ENCODE assay signal across 8 cellular contexts in the genomic region with DNA sequence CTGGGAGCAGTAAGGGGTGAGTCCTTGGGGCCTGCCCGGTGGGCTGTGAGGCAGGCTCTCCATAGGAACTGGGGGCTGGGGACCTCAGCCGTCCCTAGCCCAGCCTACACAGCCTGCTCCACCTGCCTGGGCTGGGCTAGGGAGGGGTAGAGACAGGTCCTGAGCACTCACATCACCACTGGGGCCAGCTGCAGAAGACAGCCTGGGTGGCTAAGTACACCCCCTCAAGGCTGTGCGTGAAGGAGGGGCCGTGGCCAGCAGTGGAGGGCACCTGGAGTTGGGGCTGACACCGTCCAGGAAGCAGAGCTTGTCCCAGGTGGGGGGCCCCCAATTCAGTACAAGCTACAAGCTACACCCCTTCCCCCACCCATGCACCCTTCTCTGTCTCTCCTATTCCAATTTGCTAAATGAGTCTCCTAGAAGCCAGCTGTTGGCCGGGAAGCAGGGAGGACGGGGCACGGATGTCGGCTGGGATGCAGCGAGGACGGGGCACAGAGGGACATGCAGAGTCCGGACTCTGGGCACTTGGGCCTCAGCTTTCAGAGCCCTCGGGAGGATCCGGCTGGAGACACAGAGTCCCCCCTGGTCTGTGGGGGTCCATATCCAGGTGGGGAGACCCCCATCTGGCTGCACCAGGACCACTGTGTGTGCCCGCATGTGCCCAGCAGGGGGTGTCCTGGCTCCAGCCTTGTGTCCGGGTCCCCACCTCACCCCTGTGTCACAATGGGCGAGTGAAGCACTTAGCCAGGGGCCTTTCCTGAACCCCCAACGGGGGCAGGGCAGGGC. TPM values are rescaled to one million over a fixed set of nuclear protein-coding genes. Genes with fewer than 3 reads are reported as not detected.
DNase-seq lines count a peak whose midpoint lies in the region; ATAC-seq, FAIRE-seq and TF ChIP-seq lines count a peak whose summit lies in the region.

No MANE protein-coding gene starts in this region.

- H3F3A ChIP-seq in OCI-LY1 (ENCODE audit: insufficient read depth, low read length), result no peaks in the 10 kb centered on the region

- CTCF ChIA-PET in endothelial cell of umbilical vein (lab: Charles Lee), result interaction anchor here (1.4 to 4.2 kb wide), 3 partner anchors 12 to 107 kb away, joined by 5 to 41 read pairs (median 10); no protein-coding TSS in a partner anchor

- TF ChIP-seq CTCF in OCI-LY1 (IDR thresholded peaks at IDR 0.05; ENCODE audit: low read length), result peak; percentile 45
- TF ChIP-seq CTCF in endothelial cell of umbilical vein (IDR thresholded peaks at IDR 0.05; ENCODE audit: extremely low read depth in 1 of 2, insufficient read depth in 1 of 2, low read depth in 1 of 2, low read length in 2 of 2), result peak; percentile 44 to 65

- H3K4me2 ChIP-seq in OCI-LY1 (ENCODE audit: low read length) (peak overlapping the region; percentile 88), endothelial cell of umbilical vein (ENCODE audit: insufficient read depth, low read length) (no peak overlapping the region)

- H3K79me2 ChIP-seq in OCI-LY1 (ENCODE audit: insufficient read depth, low read length) (no peaks in the 10 kb centered on the region), endothelial cell of umbilical vein (ENCODE audit: control insufficient read depth, insufficient read depth, low read length) (no peaks in the 10 kb centered on the region)

- BruUV-seq in endothelial cell of umbilical vein (replicated peaks; lab: Mats Ljungman, UMichigan), result no TSS peak

- peaks cover 23% of the 10 kb centered on the region for H3K4me1 ChIP-seq in OCI-LY1 (ENCODE audit: insufficient read depth, low read length, severe bottlenecking)
- peaks cover 10% of the 10 kb centered on the region for H3K4me1 ChIP-seq in endothelial cell of umbilical vein (ENCODE audit: control insufficient read depth, extremely low read depth, insufficient read depth, low read length)

- no peaks in the 10 kb centered on the region for H4K20me1 ChIP-seq in OCI-LY1 (ENCODE audit: insufficient read depth, low read length)
- no peaks in the 10 kb centered on the region for H4K20me1 ChIP-seq in endothelial cell of umbilical vein (replicated peaks; ENCODE audit: control insufficient read depth, extremely low read depth, insufficient read depth, low read length)

- no peaks in the 10 kb centered on the region for H3K9me3 ChIP-seq in OCI-LY1 (ENCODE audit: low read length)
- H3K9me3 ChIP-seq in endothelial cell of umbilical vein (replicated peaks; ENCODE audit: control insufficient read depth, insufficient read depth, low read length), result no peaks in the 10 kb centered on the region

- POLR2A ChIA-PET in endothelial cell of umbilical vein (lab: Charles Lee), result no interaction called here

- no peak overlapping the region for H2AFZ ChIP-seq in OCI-LY1 (ENCODE audit: low read length)
- H2AFZ ChIP-seq in endothelial cell of umbilical vein (ENCODE audit: low read depth, low read length), result no peak overlapping the region

- no peaks in the 10 kb centered on the region for H3K9me3 Mint-ChIP-seq in stimulated activated memory B cell treated with anti-CD40 and anti-IgM and Interleukin-4, amounts not matched to agents 10 μg/mL and 1 μg/mL and 100 μg/mL, for 72 hours

- H3K4me3 Mint-ChIP-seq in stimulated activated memory B cell treated with anti-CD40 and anti-IgM and Interleukin-4, amounts not matched to agents 10 μg/mL and 1 μg/mL and 100 μg/mL, for 72 hours, result no peak overlapping the region

- ATAC-seq in stimulated activated memory B cell treated with anti-CD40 and anti-IgM and Interleukin-4, amounts not matched to agents 10 μg/mL and 1 μg/mL and 100 μg/mL, for 72 hours, result no peak

- no peaks in the 10 kb centered on the region for H3K9me2 ChIP-seq in OCI-LY1 (ENCODE audit: low read depth, low read length)

- H3K27ac ChIP-seq in OCI-LY1 (ENCODE audit: low read depth, low read length, poor library complexity, severe bottlenecking) (peak overlapping the region; percentile 55), endothelial cell of umbilical vein (ENCODE audit: insufficient read depth, low read depth, low read length) (no peak overlapping the region)

- no peaks in the 10 kb centered on the region for H3K9me1 ChIP-seq in endothelial cell of umbilical vein (replicated peaks; ENCODE audit: control insufficient read depth, extremely low read depth, insufficient read depth, low read length)

- DNase-seq in SKM-1 treated with dmso at 0.1 percent for 144 hours (lab: John Stamatoyannopoulos, UW; ENCODE audit: unreplicated experiment) (peak; percentile 15), SKM-1 (lab: John Stamatoyannopoulos, UW; ENCODE audit: unreplicated experiment) (no peak), endothelial cell of umbilical vein (ENCODE audit: low read depth, low spot score) (no peak), epidermal melanocyte (ENCODE audit: insufficient read length, low spot score) (no peak), putamen (ENCODE audit: low spot score) (no peak), amniotic stem cell (lab: John Stamatoyannopoulos, UW) (no peak)

- no peaks in the 10 kb centered on the region; the same call in 1 of the 2 replicates for H3K36me3 ChIP-seq in OCI-LY1 (ENCODE audit: insufficient read depth, low read length)
- no peaks in the 10 kb centered on the region for H3K36me3 ChIP-seq in endothelial cell of umbilical vein (ENCODE audit: control insufficient read depth in 2 of 2, extremely low read depth in 1 of 2, insufficient read depth in 2 of 2, low read length in 2 of 2)

- peak overlapping the region; percentile 93 for H3K27ac Mint-ChIP-seq in stimulated activated memory B cell treated with anti-CD40 and anti-IgM and Interleukin-4, amounts not matched to agents 10 μg/mL and 1 μg/mL and 100 μg/mL, for 72 hours

- H3K9ac ChIP-seq in OCI-LY1 (ENCODE audit: low read length), result peak overlapping the region; percentile 73
- H3K9ac ChIP-seq in endothelial cell of umbilical vein (replicated peaks; ENCODE audit: extremely low read depth, insufficient read depth, low read length), result no peak overlapping the region

- TF ChIP-seq POLR2A in endothelial cell of umbilical vein (IDR thresholded peaks at IDR 0.05; ENCODE audit: low read depth, low read length), result no peak

- intact Hi-C loops in endothelial cell of umbilical vein (cut with micrococcal nuclease), result loop anchor here (2.0 to 5.0 kb wide), 2 partner anchors 14 to 257 kb away; partner anchors contain the start of genes HES4 and UBE2J2

- dilution Hi-C loops in endothelial cell of umbilical vein (cut with MboI; ENCODE audit: extremely low pct_ligation_motif_present, low sequenced_read_pairs), result no loop called here

- peaks cover 26% of the 10 kb centered on the region for H3K4me1 Mint-ChIP-seq in stimulated activated memory B cell treated with anti-CD40 and anti-IgM and Interleukin-4, amounts not matched to agents 10 μg/mL and 1 μg/mL and 100 μg/mL, for 72 hours

- no peaks in the 10 kb centered on the region for H3K27me3 Mint-ChIP-seq in stimulated activated memory B cell treated with anti-CD40 and anti-IgM and Interleukin-4, amounts not matched to agents 10 μg/mL and 1 μg/mL and 100 μg/mL, for 72 hours

- H3K27me3 ChIP-seq in OCI-LY1 (ENCODE audit: insufficient read depth, low read length) (no peaks in the 10 kb centered on the region), endothelial cell of umbilical vein (ENCODE audit: control insufficient read depth in 2 of 2, insufficient read depth in 2 of 2, low read length in 2 of 2) (no peaks in the 10 kb centered on the region)

- FAIRE-seq in endothelial cell of umbilical vein (lab: Jason Lieb, UNC), result no peak

- no peaks in the 10 kb centered on the region for H3K36me3 Mint-ChIP-seq in stimulated activated memory B cell treated with anti-CD40 and anti-IgM and Interleukin-4, amounts not matched to agents 10 μg/mL and 1 μg/mL and 100 μg/mL, for 72 hours

- H3K4me3 ChIP-seq in OCI-LY1 (ENCODE audit: low read depth, low read length, poor library complexity, severe bottlenecking) (peak overlapping the region; percentile 80), endothelial cell of umbilical vein (replicated peaks in 1 of 3; ENCODE audit: insufficient read depth in 1 of 3, low read depth in 1 of 3, low read length in 3 of 3) (no peak overlapping the region)

RNA-seq across cellular contexts. Expression of gene ISG15, which starts 1.8 kb away (rescaled TPM):
- 44.6 and 47.6 TPM in 2 replicates for total RNA-seq in endothelial cell of umbilical vein
- 154 and 220 TPM in 2 replicates for polyA plus RNA-seq in endothelial cell of umbilical vein
- polyA plus RNA-seq in endothelial cell of umbilical vein (2011; cell fraction: cytosol; rRNA removed), result 57.5 and 90.1 TPM in 2 replicates
- 19.9 and 21.4 TPM in 2 replicates for polyA plus RNA-seq in endothelial cell of umbilical vein (2011; cell fraction: nucleus; rRNA removed)
- 63.6 and 84.9 TPM in 2 replicates for polyA plus RNA-seq in endothelial cell of umbilical vein (2012)
- 24.4 and 32.6 TPM in 2 replicates for polyA minus RNA-seq in endothelial cell of umbilical vein
- polyA minus RNA-seq in endothelial cell of umbilical vein (2011; cell fraction: cytosol; rRNA and poly(A)+ RNA removed), result 23.7 TPM
- polyA minus RNA-seq in endothelial cell of umbilical vein (2011; cell fraction: nucleus; rRNA and poly(A)+ RNA removed), result 3.4 and 8.0 TPM in 2 replicates

RNA-seq across cellular contexts. Expression of gene AGRN, which starts 4.8 kb away (rescaled TPM):
- total RNA-seq in endothelial cell of umbilical vein, result 67.8 and 75.6 TPM in 2 replicates
- polyA plus RNA-seq in endothelial cell of umbilical vein, result 66.6 and 78.9 TPM in 2 replicates
- polyA plus RNA-seq in endothelial cell of umbilical vein (2011; cell fraction: cytosol; rRNA removed), result 37.4 and 54.0 TPM in 2 replicates
- polyA plus RNA-seq in endothelial cell of umbilical vein (2011; cell fraction: nucleus; rRNA removed), result 180 and 187 TPM in 2 replicates
- polyA plus RNA-seq in endothelial cell of umbilical vein (2012), result 59.5 and 122 TPM in 2 replicates
- polyA minus RNA-seq in endothelial cell of umbilical vein, result 54.3 and 61.2 TPM in 2 replicates
- 32.9 TPM for polyA minus RNA-seq in endothelial cell of umbilical vein (2011; cell fraction: cytosol; rRNA and poly(A)+ RNA removed)
- polyA minus RNA-seq in endothelial cell of umbilical vein (2011; cell fraction: nucleus; rRNA and poly(A)+ RNA removed), result 40.7 and 70.5 TPM in 2 replicates

RNA-seq across cellular contexts. Expression of gene HES4, which starts 15.2 kb away (rescaled TPM):
- 32.0 and 37.6 TPM in 2 replicates for total RNA-seq in endothelial cell of umbilical vein
- polyA plus RNA-seq in endothelial cell of umbilical vein, result 30.5 and 50.6 TPM in 2 replicates
- 6.8 and 11.8 TPM in 2 replicates for polyA plus RNA-seq in endothelial cell of umbilical vein (2011; cell fraction: cytosol; rRNA removed)
- polyA plus RNA-seq in endothelial cell of umbilical vein (2011; cell fraction: nucleus; rRNA removed), result 54.2 and 66.1 TPM in 2 replicates
- polyA plus RNA-seq in endothelial cell of umbilical vein (2012), result 3.1 and 11.3 TPM in 2 replicates
- polyA minus RNA-seq in endothelial cell of umbilical vein, result 2.1 and 2.5 TPM in 2 replicates
- 26.1 TPM for polyA minus RNA-seq in endothelial cell of umbilical vein (2011; cell fraction: cytosol; rRNA and poly(A)+ RNA removed)
- 9.2 and 33.1 TPM in 2 replicates for polyA minus RNA-seq in endothelial cell of umbilical vein (2011; cell fraction: nucleus; rRNA and poly(A)+ RNA removed)

RNA-seq across cellular contexts. Expression of gene PERM1, which starts 33.2 kb away (rescaled TPM):
- not detected in 2 replicates for total RNA-seq in endothelial cell of umbilical vein
- polyA plus RNA-seq in endothelial cell of umbilical vein, result not detected in 2 replicates
- not detected in 2 replicates for polyA plus RNA-seq in endothelial cell of umbilical vein (2011; cell fraction: cytosol; rRNA removed)
- not detected in 2 replicates for polyA plus RNA-seq in endothelial cell of umbilical vein (2011; cell fraction: nucleus; rRNA removed)
- polyA plus RNA-seq in endothelial cell of umbilical vein (2012), result 0.46 and 0.52 TPM in 2 replicates
- 0.13 TPM in 1 of 2 replicates, not detected in the other for polyA minus RNA-seq in endothelial cell of umbilical vein
- not detected for polyA minus RNA-seq in endothelial cell of umbilical vein (2011; cell fraction: cytosol; rRNA and poly(A)+ RNA removed)
- polyA minus RNA-seq in endothelial cell of umbilical vein (2011; cell fraction: nucleus; rRNA and poly(A)+ RNA removed), result not detected in 2 replicates

RNA-seq across cellular contexts. Expression of gene PLEKHN1, which starts 48.8 kb away (rescaled TPM):
- total RNA-seq in endothelial cell of umbilical vein, result 0.48 and 0.88 TPM in 2 replicates
- polyA plus RNA-seq in endothelial cell of umbilical vein, result 0.29 and 0.35 TPM in 2 replicates
- polyA plus RNA-seq in endothelial cell of umbilical vein (2011; cell fraction: cytosol; rRNA removed), result 0.13 and 0.14 TPM in 2 replicates
- polyA plus RNA-seq in endothelial cell of umbilical vein (2011; cell fraction: nucleus; rRNA removed), result 1.0 and 1.3 TPM in 2 replicates
- polyA plus RNA-seq in endothelial cell of umbilical vein (2012), result 0.72 and 1.6 TPM in 2 replicates
- 0.27 TPM in 1 of 2 replicates, not detected in the other for polyA minus RNA-seq in endothelial cell of umbilical vein
- 0.51 TPM for polyA minus RNA-seq in endothelial cell of umbilical vein (2011; cell fraction: cytosol; rRNA and poly(A)+ RNA removed)
- polyA minus RNA-seq in endothelial cell of umbilical vein (2011; cell fraction: nucleus; rRNA and poly(A)+ RNA removed), result 0.48 TPM in 1 of 2 replicates, not detected in the other
